In genomic region chr1:43205671-43206070, GRCh38 we compare ENCODE assay signal across 1 cellular context.
TF ChIP-seq lines count a peak whose summit lies in the region.

No MANE protein-coding gene starts in this region.

TF ChIP-seq in H1, 55 proteins besides CTCF, POLR2A, EP300 and RAD21 (continued from another document):
- no peak for TF ChIP-seq CTBP2 (IDR thresholded peaks at IDR 0.05; ENCODE audit: borderline replicate concordance, insufficient read depth, insufficient read length, low read length)
- no peak for TF ChIP-seq FOSL1 (IDR thresholded peaks at IDR 0.05; ENCODE audit: insufficient read depth, low read depth, low read length)
- TF ChIP-seq PHF8 (conservative IDR thresholded peaks at IDR 0.05; ENCODE audit: low read depth, low read length), result no peak
- TF ChIP-seq SP2 (IDR thresholded peaks at IDR 0.05; ENCODE audit: low read length), result no peak
TF ChIP-seq in H1: peak in this region for 0.
